Comparison of ENCODE assay signal across 1 cellular context in genomic region chr17:39334008-39334542, GRCh38.
TF ChIP-seq lines count a peak whose summit lies in the region.

No MANE protein-coding gene starts in this region.

TF ChIP-seq in K562, 482 proteins besides CTCF, POLR2A, EP300 and RAD21 (continued from another document):
- TF ChIP-seq ZNF165 (CRISPR knock-in tag; IDR thresholded peaks at IDR 0.05; ENCODE audit: borderline replicate concordance) (peak; percentile 46; the same call in 1 of the 2 replicates), ZNF561 (CRISPR knock-in tag; conservative IDR thresholded peaks at IDR 0.05) (peak; percentile 75; the same call in 1 of the 2 replicates), SNIP1 (IDR thresholded peaks at IDR 0.05; ENCODE audit: low read depth) (0 out of 2 replicates have a peak, but pooled peaks have one; percentile 26), ZBTB2 (IDR thresholded peaks at IDR 0.05) (peak; percentile 78), POLR2H (tag; IDR thresholded peaks at IDR 0.05; ENCODE audit: low read depth) (peak; percentile 5; the same call in 1 of the 2 replicates), MIER1 (IDR thresholded peaks at IDR 0.05; ENCODE audit: low read depth) (0 out of 2 replicates have a peak, but pooled peaks have one; percentile 35), ZBTB11 (CRISPR knock-in tag; IDR thresholded peaks at IDR 0.05) (peak in 1 of 3 experiments; percentile 62; a peak in 2 of 6 replicates), ARNT (IDR thresholded peaks at IDR 0.05) (peak in 1 of 2 experiments; percentile 76; a peak in 2 of 4 replicates), DPF2 (IDR thresholded peaks at IDR 0.05) (peak; percentile 51), MECOM (CRISPR knock-in tag; IDR thresholded peaks at IDR 0.05) (peak; percentile 83), ZBTB12 (CRISPR knock-in tag; IDR thresholded peaks at IDR 0.05) (peak; percentile 67), ZBTB9 (CRISPR knock-in tag; IDR thresholded peaks at IDR 0.05) (peak; percentile 91), ERF (CRISPR knock-in tag; IDR thresholded peaks at IDR 0.05) (peak; percentile 84; the same call in 1 of the 2 replicates), BCL6 (CRISPR knock-in tag; IDR thresholded peaks at IDR 0.05) (peak; percentile 78), ELF2 (CRISPR knock-in tag; IDR thresholded peaks at IDR 0.05) (0 out of 2 replicates have a peak, but pooled peaks have one; percentile 54)
